13 cellular contexts compared by ENCODE assay signal in the genomic region with DNA sequence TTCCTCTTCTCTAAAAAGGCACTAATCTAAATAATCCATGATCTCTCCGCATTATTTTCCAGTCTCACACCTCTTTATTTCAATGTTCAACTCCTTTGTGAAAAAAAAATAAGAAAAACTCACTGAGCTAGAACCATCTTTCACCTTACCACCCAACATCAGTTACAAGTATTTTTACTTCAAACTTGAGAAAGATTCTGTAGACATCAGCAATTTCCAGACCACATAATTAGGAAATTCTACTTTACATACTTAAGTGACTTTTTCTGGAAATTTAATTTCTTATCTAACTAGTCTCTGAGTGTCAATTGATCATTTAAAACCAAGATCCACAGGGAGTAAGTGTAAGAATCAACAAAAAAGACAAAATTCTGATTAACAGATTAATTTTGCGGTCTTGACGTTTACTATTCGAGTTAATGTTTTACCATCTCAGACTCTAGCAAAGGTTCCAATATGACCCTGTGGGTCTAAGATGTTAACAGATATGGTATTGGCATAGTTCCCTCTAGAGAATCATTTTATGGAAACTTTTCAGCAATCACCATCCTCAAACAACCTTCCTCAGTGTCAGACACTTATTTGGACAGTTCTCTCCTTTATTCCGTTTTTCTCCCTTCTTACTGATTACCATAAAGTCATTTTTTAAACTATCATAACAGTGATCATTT. TPM values are rescaled to one million over a fixed set of nuclear protein-coding genes. Genes with fewer than 3 reads are reported as not detected.
DNase-seq lines count a peak whose midpoint lies in the region; ATAC-seq, FAIRE-seq and TF ChIP-seq lines count a peak whose summit lies in the region.
"Had no signal": no experiment of that assay in that cellular context is flagged by ENCODE, and none has a peak within 500 bp of the region (broad histone marks: within the 10 kb centered on the region; RNA-seq: fewer than 3 reads in every experiment).

No MANE protein-coding gene starts in this region.

- H3K27ac ChIP-seq in thyroid gland (peak overlapping the region; percentile 7 to 66 (median 46)), psoas muscle (no peak overlapping the region)
- no peak overlapping the region for H3K27ac ChIP-seq in effector memory CD4-positive, alpha-beta T cell (ENCODE audit: insufficient read depth, low read length, poor library complexity, severe bottlenecking)
- H3K27ac ChIP-seq: uterus had no signal

- peaks cover 21 to 24% of the 10 kb centered on the region in 2 donors for H3K36me3 Mint-ChIP-seq in activated naive CD4-positive, alpha-beta T cell treated with anti-CD3 and anti-CD28 coated beads, Interleukin-2, amount 50 U/mL, for 72 hours

- H3K27me3 ChIP-seq in thyroid gland (no peaks in the 10 kb centered on the region), psoas muscle (ENCODE audit: insufficient read depth in 3 of 3, low read length in 2 of 3) (no peaks in the 10 kb centered on the region)
- no peaks in the 10 kb centered on the region for H3K27me3 ChIP-seq in effector memory CD4-positive, alpha-beta T cell (replicated peaks; ENCODE audit: control insufficient read depth, insufficient read depth, low read length, poor library complexity, severe bottlenecking)
- H3K27me3 ChIP-seq: BE2C, uterus had no signal

- WGBS in thyroid gland, 2 donors, result 88 to 91% methylated on average over 5 of the region's 5 CpGs
- 94 to 97% (median 95%) methylated on average over 5 of the region's 5 CpGs for WGBS in psoas muscle, 3 donors

- DNase-seq in activated naive CD4-positive, alpha-beta T cell treated with anti-CD3 and anti-CD28 coated beads, Interleukin-2, amount 50 U/mL, for 72 hours (ENCODE audit: low spot score in 2 of 2), result no peak
- no peak for DNase-seq in activated naive CD4-positive, alpha-beta T cell (lab: John Stamatoyannopoulos, UW)
- DNase-seq in RCC 7860 (ENCODE audit: low spot score) (peak; percentile 75), fibroblast of the aortic adventitia (ENCODE audit: low read depth) (no peak), thyroid gland (no peak), GOT3 (lab: John Stamatoyannopoulos, UW) (no peak), psoas muscle (no peak)
- DNase-seq in effector memory CD4-positive, alpha-beta T cell, result no peak
- DNase-seq: activated CD4-positive, alpha-beta T cell treated with anti-CD3 and anti-CD28 coated beads, Interleukin-2, amount 50 U/mL, for 1 hour; aorta; BE2C; NCI-H510A; uterus had no signal

- H3K36me3 ChIP-seq in thyroid gland, result no peaks in the 10 kb centered on the region
- no peaks in the 10 kb centered on the region for H3K36me3 ChIP-seq in effector memory CD4-positive, alpha-beta T cell (ENCODE audit: control insufficient read depth, insufficient read depth, low read length)
- H3K36me3 ChIP-seq in psoas muscle (ENCODE audit: insufficient read depth in 1 of 2, low read depth in 1 of 2), result peaks cover 0 to 22% of the 10 kb centered on the region in 2 donors
- H3K36me3 ChIP-seq: uterus had no signal

- H3K4me3 ChIP-seq in fibroblast of the aortic adventitia (ENCODE audit: low read depth, low read length), result peak overlapping the region; percentile 6
- no peak overlapping the region for H3K4me3 ChIP-seq in thyroid gland (replicated peaks in 1 of 3)
- no peak overlapping the region for H3K4me3 ChIP-seq in effector memory CD4-positive, alpha-beta T cell (ENCODE audit: insufficient read depth, low read depth, low read length, poor library complexity, severe bottlenecking)
- H3K4me3 ChIP-seq in psoas muscle, result no peak overlapping the region
- H3K4me3 ChIP-seq: uterus had no signal

- H3K4me1 ChIP-seq in thyroid gland (peaks cover 57 to 69% of the 10 kb centered on the region in 2 donors), psoas muscle (peaks cover 35% of the 10 kb centered on the region)
- peaks cover 4% of the 10 kb centered on the region for H3K4me1 ChIP-seq in effector memory CD4-positive, alpha-beta T cell (ENCODE audit: control insufficient read depth, insufficient read depth, low read length, poor library complexity, severe bottlenecking)

- TF ChIP-seq CTCF in fibroblast of the aortic adventitia (IDR thresholded peaks at IDR 0.05; ENCODE audit: insufficient read depth, low read length) (no peak), thyroid gland (IDR thresholded peaks at IDR 0.05) (no peak), psoas muscle (IDR thresholded peaks at IDR 0.05) (no peak)

- TF ChIP-seq POLR2A in thyroid gland (IDR thresholded peaks at IDR 0.05), result no peak

- H3K9me3 Mint-ChIP-seq in activated naive CD4-positive, alpha-beta T cell treated with anti-CD3 and anti-CD28 coated beads, Interleukin-2, amount 50 U/mL, for 72 hours, result no peaks in the 10 kb centered on the region

- ATAC-seq in activated naive CD4-positive, alpha-beta T cell treated with anti-CD3 and anti-CD28 coated beads, Interleukin-2, amount 50 U/mL, for 72 hours, result no peak
- no peak for ATAC-seq in psoas muscle

- no peaks in the 10 kb centered on the region for H3K9me3 ChIP-seq in thyroid gland
- no peaks in the 10 kb centered on the region for H3K9me3 ChIP-seq in effector memory CD4-positive, alpha-beta T cell (ENCODE audit: control insufficient read depth, low read length)
- no peaks in the 10 kb centered on the region for H3K9me3 ChIP-seq in psoas muscle
- H3K9me3 ChIP-seq: BE2C, uterus had no signal

- FAIRE-seq in RCC 7860 (lab: Jason Lieb, UNC), result peak; percentile 96

- H3K27ac Mint-ChIP-seq in activated naive CD4-positive, alpha-beta T cell treated with anti-CD3 and anti-CD28 coated beads, Interleukin-2, amount 50 U/mL, for 72 hours, result peak overlapping the region; percentile 75

- intact Hi-C loops in thyroid gland (cut with DNase I) (no loop called here), psoas muscle (cut with DNase I) (no loop called here)

RNA-seq across cellular contexts. Expression of a gene that starts 5.1 kb away (rescaled TPM):
- 100 to 1,000 TPM; 106 to 141 TPM for total RNA-seq in activated naive CD4-positive, alpha-beta T cell treated with anti-CD3 and anti-CD28 coated beads, Interleukin-2, amount 50 U/mL, for 72 hours
- total RNA-seq in fibroblast of the aortic adventitia (ENCODE audit: low replicate concordance) (448 and 494 TPM in 2 replicates), thyroid gland (100 to 1,000 TPM; 262 to 426 (median 341) TPM), psoas muscle (10 to 100 TPM; 29.0 to 72.7 (median 50.3) TPM)
- polyA plus RNA-seq in psoas muscle, result 10 to 100 TPM; 10.4 to 59.1 (median 25.3) TPM

Comparison
In these comparisons a context has a peak if more than half of its experiments do, and no peak if none do; other contexts are left out.
1. H3K27ac ChIP-seq: peak in thyroid gland (3 of 3); none in effector memory CD4-positive, alpha-beta T cell (single experiment) and psoas muscle (single experiment).